ENCODE assay signal across 16 cellular contexts in the genomic region with DNA sequence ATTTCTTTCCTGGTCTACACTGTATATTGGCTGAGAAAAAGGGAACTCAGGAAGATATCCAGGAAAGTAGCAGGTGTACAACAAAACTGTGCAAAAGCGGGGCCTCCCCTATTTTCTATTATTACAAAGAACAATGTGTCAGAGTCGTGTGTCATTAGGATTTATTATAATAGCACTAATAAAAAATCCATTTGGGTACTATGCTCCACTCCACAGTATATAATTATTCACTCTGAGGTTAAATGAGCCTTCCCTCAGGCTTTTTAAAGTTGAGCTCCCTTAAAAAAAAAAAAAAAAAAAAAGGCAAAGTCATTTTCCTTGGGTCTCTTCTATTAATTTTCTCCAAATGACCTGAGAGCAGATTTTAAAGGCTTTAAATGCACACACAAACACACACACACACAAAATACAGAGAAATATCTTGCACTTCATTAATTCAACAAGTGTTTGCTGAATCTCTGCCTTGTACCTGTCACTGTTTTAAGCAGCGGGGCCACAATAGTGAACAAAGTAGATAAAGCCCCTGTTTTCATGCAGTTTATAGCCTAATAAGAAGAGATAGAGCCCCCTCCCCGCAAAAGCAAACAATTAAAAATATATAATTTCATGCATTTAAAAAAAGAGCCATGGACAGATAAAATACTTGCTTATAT. TPM values are rescaled to one million over a fixed set of nuclear protein-coding genes. Genes with fewer than 3 reads are reported as not detected.
DNase-seq lines count a peak whose midpoint lies in the region; ATAC-seq, FAIRE-seq and TF ChIP-seq lines count a peak whose summit lies in the region.
"Had no signal": no experiment of that assay in that cellular context is flagged by ENCODE, and none has a peak within 500 bp of the region (broad histone marks: within the 10 kb centered on the region; RNA-seq: fewer than 3 reads in every experiment).

No MANE protein-coding gene starts in this region.

- H3K9me1 ChIP-seq in K562 (ENCODE audit: control insufficient read depth, insufficient read depth, low read length) = no peaks in the 10 kb centered on the region

- H3K36me3 ChIP-seq in HepG2 (replicated peaks in 1 of 2; ENCODE audit: control insufficient read depth in 1 of 2, insufficient read depth in 2 of 2, low read length in 2 of 2) (0 out of 5 replicates have a peak, but pooled peaks cover 0 to 4% of the 10 kb centered on the region in 2 experiments), right lobe of liver (no peaks in the 10 kb centered on the region), K562 (ENCODE audit: control insufficient read depth, insufficient read depth, low read length) (peaks cover 17% of the 10 kb centered on the region; the same call in 2 of the 3 replicates), kidney (ENCODE audit: control insufficient read depth in 1 of 2, insufficient read depth in 2 of 2, low read length in 2 of 2) (no peaks in the 10 kb centered on the region), prostate gland (no peaks in the 10 kb centered on the region)

- H3K4me2 ChIP-seq in HepG2 (ENCODE audit: low read depth, low read length) (0 out of 2 replicates have a peak overlapping the region, but pooled peaks have one; percentile 77), K562 (ENCODE audit: insufficient read depth, low read length) (no peak overlapping the region)

- no peaks in the 10 kb centered on the region; a peak in 2 of 5 replicates for H3K27me3 ChIP-seq in HepG2 (ENCODE audit: control insufficient read depth in 1 of 2, insufficient read depth in 2 of 2, low read length in 2 of 2)
- no peaks in the 10 kb centered on the region for H3K27me3 ChIP-seq in right lobe of liver
- no peaks in the 10 kb centered on the region for H3K27me3 ChIP-seq in K562 (ENCODE audit: control insufficient read depth in 2 of 2, insufficient read depth in 2 of 2, low read length in 2 of 2)
- H3K27me3 ChIP-seq in prostate gland (replicated peaks; ENCODE audit: insufficient read depth) = no peaks in the 10 kb centered on the region
- H3K27me3 ChIP-seq: SJCRH30 had no signal

- CTCF ChIA-PET in HepG2 (lab: Yijun Ruan, JAX; ENCODE audit: low intra/inter-chr PET ratio, low total read pairs) = interaction anchor here (1.9 kb wide), 1 partner anchor 13 kb away, joined by 11 read pairs; no protein-coding TSS in a partner anchor
- CTCF ChIA-PET in K562 (lab: Yijun Ruan, JAX; ENCODE audit: low intra/inter-chr PET ratio) = interaction anchor here (0.5 kb wide), 1 partner anchor 1862 kb away, joined by 3 read pairs; no protein-coding TSS in a partner anchor

- no peak for DNase-seq in HepG2 (ENCODE audit: low spot score)
- DNase-seq in right lobe of liver = no peak
- peak; percentile 46 for DNase-seq in NCI-H2227 (lab: John Stamatoyannopoulos, UW; ENCODE audit: unreplicated experiment)
- DNase-seq in K562 (ENCODE audit: extremely low read depth in 1 of 4, low spot score in 3 of 4) = no peak
- no peak for DNase-seq in kidney
- no peak for DNase-seq in prostate gland (ENCODE audit: low spot score)
- DNase-seq in cerebellar nuclear complex (lab: John Stamatoyannopoulos, UW) = no peak
- DNase-seq: CD4-positive, alpha-beta T cell; H7; NCI-H1694; NCI-H2171; NCI-H510A treated with DMSO at 0.1 percent for 48 hours; SJCRH30; SW 1271 had no signal

- TF ChIP-seq CTCF in HepG2 (CRISPR knock-in tag; IDR thresholded peaks at IDR 0.05) = no peak
- no peak for TF ChIP-seq CTCF in right lobe of liver (IDR thresholded peaks at IDR 0.05)
- TF ChIP-seq CTCF in K562 (IDR thresholded peaks at IDR 0.05 in 2 of 3, conservative IDR thresholded peaks at IDR 0.05 in 1 of 3; ENCODE audit: insufficient read depth in 2 of 3, low read depth in 1 of 3, low read length in 3 of 3) = no peak
- no peak for TF ChIP-seq CTCF in kidney (IDR thresholded peaks at IDR 0.05; ENCODE audit: borderline replicate concordance, extremely low read depth, insufficient read depth)
- no peak for TF ChIP-seq CTCF in prostate gland (IDR thresholded peaks at IDR 0.05)

- H3K4me1 ChIP-seq in HepG2 (ENCODE audit: insufficient read depth, low read length) (peaks cover 45% of the 10 kb centered on the region), right lobe of liver (peaks cover 0 to 14% (median 6%) of the 10 kb centered on the region in 4 donors), K562 (replicated peaks in 1 of 2; ENCODE audit: control insufficient read depth in 2 of 2, insufficient read depth in 2 of 2, low read length in 2 of 2) (peaks cover 6 to 13% of the 10 kb centered on the region in 2 experiments; a peak in 4 of 5 replicates), kidney (ENCODE audit: control insufficient read depth in 1 of 2, insufficient read depth in 1 of 2, low read depth in 1 of 2, low read length in 2 of 2) (peaks cover 11 to 13% of the 10 kb centered on the region in 2 donors), prostate gland (replicated peaks) (peaks cover 7% of the 10 kb centered on the region)
- H3K4me1 ChIP-seq: SJCRH30 had no signal

- POLR2A ChIA-PET in HepG2 (lab: Yijun Ruan, JAX) = no interaction called here
- POLR2A ChIA-PET in K562 (lab: Yijun Ruan, JAX) = interaction anchor here (0.6 to 1.1 kb wide), 2 partner anchors 214 to 284 kb away, joined by 3 read pairs; partner anchors contain the start of gene RNU5B-1

- H3K9me3 ChIP-seq in HepG2 (ENCODE audit: low read length) = no peaks in the 10 kb centered on the region
- no peaks in the 10 kb centered on the region for H3K9me3 ChIP-seq in right lobe of liver
- H3K9me3 ChIP-seq in K562 (replicated peaks; ENCODE audit: control insufficient read depth, insufficient read depth, low read depth, low read length) = no peaks in the 10 kb centered on the region
- no peaks in the 10 kb centered on the region for H3K9me3 ChIP-seq in kidney (ENCODE audit: control insufficient read depth in 1 of 2, low read length in 2 of 2)
- H3K9me3 ChIP-seq in prostate gland = no peaks in the 10 kb centered on the region
- H3K9me3 ChIP-seq: SJCRH30 had no signal

- H3K9ac ChIP-seq in HepG2 (ENCODE audit: insufficient read depth, low read depth, low read length) (no peak overlapping the region), K562 (ENCODE audit: insufficient read depth in 1 of 2, low read depth in 2 of 2, low read length in 2 of 2) (no peak overlapping the region), kidney (ENCODE audit: low read length in 2 of 2) (no peak overlapping the region)

- peaks cover 22% of the 10 kb centered on the region for H3K79me2 ChIP-seq in HepG2 (ENCODE audit: insufficient read depth, low read length)
- peaks cover 34% of the 10 kb centered on the region for H3K79me2 ChIP-seq in K562 (ENCODE audit: control insufficient read depth, insufficient read depth, low read length)

- H3K4me3 ChIP-seq in HepG2 (replicated peaks in 1 of 3; ENCODE audit: insufficient read depth in 1 of 3, low read depth in 2 of 3, low read length in 3 of 3) (no peak overlapping the region; a peak in 1 of 6 replicates), right lobe of liver (no peak overlapping the region), K562 (no peak overlapping the region), kidney (ENCODE audit: low read length in 2 of 2) (no peak overlapping the region), prostate gland (no peak overlapping the region)

- no peak overlapping the region for H2AFZ ChIP-seq in HepG2 (ENCODE audit: low read length)
- H2AFZ ChIP-seq in K562 (ENCODE audit: low read depth, low read length) = peak overlapping the region; percentile 58; the same call in 1 of the 2 replicates

- TF ChIP-seq EP300 in HepG2 (IDR thresholded peaks at IDR 0.05; ENCODE audit: low read depth in 2 of 2, low read length in 2 of 2) (no peak), HepG2 (CRISPR knock-in tag; IDR thresholded peaks at IDR 0.05; ENCODE audit: borderline replicate concordance) (no peak), K562 (IDR thresholded peaks at IDR 0.05; ENCODE audit: low read length) (no peak)

- FAIRE-seq in HepG2 (lab: Jason Lieb, UNC) = no peak
- no peak for FAIRE-seq in K562 (lab: Jason Lieb, UNC)
- no peak for FAIRE-seq in kidney (lab: Jason Lieb, UNC)
- FAIRE-seq: D721Med had no signal

- no peak for TF ChIP-seq RAD21 in HepG2 (CRISPR knock-in tag; IDR thresholded peaks at IDR 0.05)
- no peak for TF ChIP-seq RAD21 in K562 (CRISPR knock-in tag; conservative IDR thresholded peaks at IDR 0.05 in 1 of 2, IDR thresholded peaks at IDR 0.05 in 1 of 2)

- TF ChIP-seq POLR2A in HepG2 (IDR thresholded peaks at IDR 0.05; ENCODE audit: insufficient read depth in 1 of 2, low read depth in 2 of 2, low read length in 2 of 2) (no peak), right lobe of liver (IDR thresholded peaks at IDR 0.05) (no peak), K562 (conservative IDR thresholded peaks at IDR 0.05) (no peak), prostate gland (IDR thresholded peaks at IDR 0.05) (no peak)

- H4K20me1 ChIP-seq in HepG2 (ENCODE audit: insufficient read depth, low read length) (no peaks in the 10 kb centered on the region), K562 (replicated peaks; ENCODE audit: control insufficient read depth, insufficient read depth, low read length) (0 out of 2 replicates have a peak, but pooled peaks cover 6% of the 10 kb centered on the region)

- no peak overlapping the region for H3K27ac ChIP-seq in HepG2 (ENCODE audit: extremely low read length, insufficient read depth, low read length)
- no peak overlapping the region for H3K27ac ChIP-seq in right lobe of liver
- no peak overlapping the region for H3K27ac ChIP-seq in K562 (ENCODE audit: extremely low read depth, low read depth, low read length)
- no peak overlapping the region for H3K27ac ChIP-seq in kidney (ENCODE audit: low read depth in 2 of 2, low read length in 2 of 2)
- H3K27ac ChIP-seq in prostate gland = no peak overlapping the region
- H3K27ac ChIP-seq: SJCRH30 had no signal

- intact Hi-C loops in HepG2 (cut with micrococcal nuclease; ENCODE audit: unreplicated experiment) (no loop called here), right lobe of liver (cut with DNase I) (no loop called here), K562 (cut with micrococcal nuclease) (no loop called here), kidney (cut with DNase I) (no loop called here), prostate gland (cut with DNase I) (no loop called here)

- BruUV-seq in HepG2 (replicated peaks; lab: Mats Ljungman, UMichigan) = no TSS peak
- no TSS peak for BruUV-seq in K562 (replicated peaks; lab: Mats Ljungman, UMichigan)

- in situ Hi-C loops in HepG2 (cut with HindIII; ENCODE audit: extremely low pct_ligation_motif_present, low pct_unique_long_range_greater_than_20kb) (no loop called here), K562 (cut with MboI) (no loop called here)

- 67% methylated on average over 4 of the region's 4 CpGs for WGBS in HepG2 (ENCODE audit: low lambda C conversion rate)
- WGBS in right lobe of liver (ENCODE audit: insufficient coverage, low coverage, low lambda C conversion rate, missing lambda C conversion rate) = 78% methylated on average over 4 of the region's 4 CpGs
- 61% methylated on average over 4 of the region's 4 CpGs for WGBS in K562 (ENCODE audit: insufficient coverage, low coverage, missing lambda C conversion rate)
- WGBS in prostate gland = 58% methylated on average over 4 of the region's 4 CpGs

- ATAC-seq in HepG2 (no peak), right lobe of liver (no peak), K562 (no peak), GM18520 (IDR thresholded peaks at IDR 0.05; ENCODE audit: unreplicated experiment) (no peak)

RNA-seq across cellular contexts. Expression of gene DPP8, which starts 1.3 kb away (rescaled TPM):
- total RNA-seq in HepG2 (2016; rRNA removed; fragmentation: Illumina TruSeq; extraction: Trizol) = 26.3 and 34.8 TPM in 2 replicates
- 23.0 and 25.9 TPM in 2 replicates for total RNA-seq in HepG2 (2016; cell fraction: cytosol; rRNA removed; fragmentation: Illumina TruSeq; extraction: Trizol; ENCODE audit: low read depth)
- 26.4 and 32.7 TPM in 2 replicates for total RNA-seq in HepG2 (2016; cell fraction: insoluble cytoplasmic fraction; rRNA removed; fragmentation: Illumina TruSeq; extraction: Trizol)
- 20.1 and 21.7 TPM in 2 replicates for total RNA-seq in HepG2 (2016; cell fraction: membrane; rRNA removed; fragmentation: Illumina TruSeq; extraction: Trizol)
- total RNA-seq in HepG2 (2016; cell fraction: nucleus; rRNA removed; fragmentation: Illumina TruSeq; extraction: Trizol) = 23.4 and 30.5 TPM in 2 replicates
- polyA plus RNA-seq in HepG2 (2011; rRNA removed) = 13.5 and 18.0 TPM in 2 replicates
- polyA plus RNA-seq in HepG2 (2011; cell fraction: cytosol; rRNA removed) = 9.2 and 11.8 TPM in 2 replicates
- polyA plus RNA-seq in HepG2 (2011; cell fraction: nucleus; rRNA removed) = 9.5 and 12.0 TPM in 2 replicates
- polyA plus RNA-seq in HepG2 (2012) = 15.2 and 16.0 TPM in 2 replicates
- 7.7 and 8.5 TPM in 2 replicates for polyA plus RNA-seq in HepG2 (2016; cell fraction: cytosol; fragmentation: Illumina TruSeq; extraction: Trizol; ENCODE audit: low read depth)
- 18.8 and 20.8 TPM in 2 replicates for polyA plus RNA-seq in HepG2 (2016; cell fraction: insoluble cytoplasmic fraction; fragmentation: Illumina TruSeq; extraction: Trizol; ENCODE audit: low read depth)
- polyA plus RNA-seq in HepG2 (2016; cell fraction: membrane; fragmentation: Illumina TruSeq; extraction: Trizol; ENCODE audit: low read depth) = 6.8 and 8.8 TPM in 2 replicates
- 17.3 and 23.0 TPM in 2 replicates for polyA plus RNA-seq in HepG2 (2016; cell fraction: nucleus; fragmentation: Illumina TruSeq; extraction: Trizol; ENCODE audit: insufficient read depth, low read depth)
- 18.4 and 28.2 TPM in 2 replicates for polyA minus RNA-seq in HepG2 (2011; rRNA and poly(A)+ RNA removed; ENCODE audit: low replicate concordance)
- polyA minus RNA-seq in HepG2 (2011; cell fraction: cytosol; rRNA and poly(A)+ RNA removed) = 22.0 and 23.1 TPM in 2 replicates
- polyA minus RNA-seq in HepG2 (2011; cell fraction: nucleus; rRNA and poly(A)+ RNA removed) = 62.6 and 67.9 TPM in 2 replicates
- 10 to 100 TPM in 3 of 6 experiments, 1 to 10 TPM in 3; 7.6 to 12.3 (median 10.3) TPM for total RNA-seq in right lobe of liver
- 46.4 and 104 TPM in 2 replicates for total RNA-seq in K562 (2011; cell fraction: chromatin; rRNA removed; ENCODE audit: low replicate concordance)
- total RNA-seq in K562 (2011; cell fraction: nucleolus; rRNA removed) = 37.0 and 41.0 TPM in 2 replicates
- total RNA-seq in K562 (2011; cell fraction: nucleoplasm; rRNA removed) = 51.0 and 67.6 TPM in 2 replicates
- total RNA-seq in K562 (2014; rRNA removed) = 36.7 and 42.2 TPM in 2 replicates
- total RNA-seq in K562 (2014; rRNA removed; fragmentation: Illumina TruSeq; extraction: Trizol) = 20.7 and 25.3 TPM in 2 replicates
- 17.0 and 18.3 TPM in 2 replicates for total RNA-seq in K562 (2015; rRNA removed; fragmentation: Illumina TruSeq; extraction: Trizol)
- 21.2 and 22.0 TPM in 2 replicates for total RNA-seq in K562 (2021)
- 24.6 and 25.6 TPM in 2 replicates for polyA plus RNA-seq in K562 (2011; rRNA removed)
- 6.0 and 14.6 TPM in 2 replicates for polyA plus RNA-seq in K562 (2011; cell fraction: cytosol; rRNA removed)
- polyA plus RNA-seq in K562 (2011; cell fraction: nucleus; rRNA removed) = 18.8 and 24.4 TPM in 2 replicates
- polyA plus RNA-seq in K562 (2012) = 18.2 and 20.0 TPM in 2 replicates
- 14.2 and 18.4 TPM in 2 replicates for polyA plus RNA-seq in K562 (2014; fragmentation: Illumina TruSeq; extraction: Trizol)
- polyA plus RNA-seq in K562 (2014; fragmentation: Nextera tagmentation; extraction: Ambion mirVana) = 1 to 10 TPM; 5.5 to 10.0 TPM
- polyA plus RNA-seq in K562 (2014; rRNA removed) = 26.8 and 27.6 TPM in 2 replicates
- 42.0 and 47.1 TPM in 2 replicates for polyA minus RNA-seq in K562 (2011; rRNA and poly(A)+ RNA removed)
- 18.7 and 19.2 TPM in 2 replicates for polyA minus RNA-seq in K562 (2011; cell fraction: cytosol; rRNA and poly(A)+ RNA removed)
- polyA minus RNA-seq in K562 (2011; cell fraction: nucleus; rRNA and poly(A)+ RNA removed) = 33.8 and 49.0 TPM in 2 replicates
- 38.6 TPM for total RNA-seq in kidney
- 8.2 TPM for polyA plus RNA-seq in kidney (ENCODE audit: insufficient read depth, low read depth, low replicate concordance)
- 10 to 100 TPM; 32.7 to 39.6 TPM for total RNA-seq in prostate gland

RNA-seq across cellular contexts. Expression of gene HACD3, which starts 11.5 kb away (rescaled TPM):
- total RNA-seq in HepG2 (2016; rRNA removed; fragmentation: Illumina TruSeq; extraction: Trizol) (108 and 161 TPM in 2 replicates), right lobe of liver (10 to 100 TPM; 48.7 to 73.9 (median 61.7) TPM), K562 (2014; rRNA removed) (72.8 and 84.0 TPM in 2 replicates), K562 (2014; rRNA removed; fragmentation: Illumina TruSeq; extraction: Trizol) (108 and 112 TPM in 2 replicates), K562 (2015; rRNA removed; fragmentation: Illumina TruSeq; extraction: Trizol) (108 and 113 TPM in 2 replicates), K562 (2021) (65.9 and 71.0 TPM in 2 replicates), kidney (52.1 TPM), prostate gland (10 to 100 TPM; 41.6 to 91.4 TPM)
- total RNA-seq in HepG2 (2016; cell fraction: cytosol; rRNA removed; fragmentation: Illumina TruSeq; extraction: Trizol; ENCODE audit: low read depth) = 13.4 and 13.9 TPM in 2 replicates
- total RNA-seq in HepG2 (2016; cell fraction: insoluble cytoplasmic fraction; rRNA removed; fragmentation: Illumina TruSeq; extraction: Trizol) = 111 and 164 TPM in 2 replicates
- total RNA-seq in HepG2 (2016; cell fraction: membrane; rRNA removed; fragmentation: Illumina TruSeq; extraction: Trizol) = 45.2 and 51.9 TPM in 2 replicates
- total RNA-seq in HepG2 (2016; cell fraction: nucleus; rRNA removed; fragmentation: Illumina TruSeq; extraction: Trizol) = 114 and 134 TPM in 2 replicates
- polyA plus RNA-seq in HepG2 (2011; rRNA removed) (71.5 and 73.6 TPM in 2 replicates), K562 (2011; rRNA removed) (88.4 and 117 TPM in 2 replicates), K562 (2014; fragmentation: Illumina TruSeq; extraction: Trizol) (95.2 and 108 TPM in 2 replicates), K562 (2014; fragmentation: Nextera tagmentation; extraction: Ambion mirVana) (10 to 100 TPM; 48.1 to 59.6 TPM), K562 (2014; rRNA removed) (65.0 and 75.2 TPM in 2 replicates), kidney (ENCODE audit: insufficient read depth, low read depth, low replicate concordance) (89.3 TPM)
- polyA plus RNA-seq in HepG2 (2011; cell fraction: cytosol; rRNA removed) = 49.0 and 79.5 TPM in 2 replicates
- 13.2 and 18.7 TPM in 2 replicates for polyA plus RNA-seq in HepG2 (2011; cell fraction: nucleus; rRNA removed)
- 93.0 and 111 TPM in 2 replicates for polyA plus RNA-seq in HepG2 (2012)
- 10.0 and 10.2 TPM in 2 replicates for polyA plus RNA-seq in HepG2 (2016; cell fraction: cytosol; fragmentation: Illumina TruSeq; extraction: Trizol; ENCODE audit: low read depth)
- 78.4 and 81.1 TPM in 2 replicates for polyA plus RNA-seq in HepG2 (2016; cell fraction: insoluble cytoplasmic fraction; fragmentation: Illumina TruSeq; extraction: Trizol; ENCODE audit: low read depth)
- 21.7 and 24.2 TPM in 2 replicates for polyA plus RNA-seq in HepG2 (2016; cell fraction: membrane; fragmentation: Illumina TruSeq; extraction: Trizol; ENCODE audit: low read depth)
- 124 TPM in 2 replicates for polyA plus RNA-seq in HepG2 (2016; cell fraction: nucleus; fragmentation: Illumina TruSeq; extraction: Trizol; ENCODE audit: insufficient read depth, low read depth)
- polyA minus RNA-seq in HepG2 (2011; rRNA and poly(A)+ RNA removed; ENCODE audit: low replicate concordance) = 84.1 and 114 TPM in 2 replicates
- 61.3 and 74.8 TPM in 2 replicates for polyA minus RNA-seq in HepG2 (2011; cell fraction: cytosol; rRNA and poly(A)+ RNA removed)
- 39.7 and 52.5 TPM in 2 replicates for polyA minus RNA-seq in HepG2 (2011; cell fraction: nucleus; rRNA and poly(A)+ RNA removed)
- 79.8 and 109 TPM in 2 replicates for total RNA-seq in K562 (2011; cell fraction: chromatin; rRNA removed; ENCODE audit: low replicate concordance)
- 76.5 and 85.5 TPM in 2 replicates for total RNA-seq in K562 (2011; cell fraction: nucleolus; rRNA removed)
- total RNA-seq in K562 (2011; cell fraction: nucleoplasm; rRNA removed) = 116 and 173 TPM in 2 replicates
- polyA plus RNA-seq in K562 (2011; cell fraction: cytosol; rRNA removed) = 44.6 and 64.9 TPM in 2 replicates
- polyA plus RNA-seq in K562 (2011; cell fraction: nucleus; rRNA removed) = 21.6 and 25.0 TPM in 2 replicates
- 62.2 and 71.7 TPM in 2 replicates for polyA plus RNA-seq in K562 (2012)
- 96.3 and 102 TPM in 2 replicates for polyA minus RNA-seq in K562 (2011; rRNA and poly(A)+ RNA removed)
- 43.9 and 52.8 TPM in 2 replicates for polyA minus RNA-seq in K562 (2011; cell fraction: cytosol; rRNA and poly(A)+ RNA removed)
- 24.4 and 28.4 TPM in 2 replicates for polyA minus RNA-seq in K562 (2011; cell fraction: nucleus; rRNA and poly(A)+ RNA removed)
